8 cellular contexts compared by ENCODE assay signal in genomic region chr6:11093065-11093590, GRCh38. TPM values are rescaled to one million over a fixed set of nuclear protein-coding genes. Genes with fewer than 3 reads are reported as not detected.
A peak's percentile ranks its signal among the peaks of the same experiment; 100 is the strongest.
DNase-seq lines count a peak whose midpoint lies in the region; ATAC-seq and TF ChIP-seq lines count a peak whose summit lies in the region.

No MANE protein-coding gene starts in this region.

- H3K4me1 Mint-ChIP-seq in stimulated activated naive CD8-positive, alpha-beta T cell treated with anti-CD3 and anti-CD28 coated beads, Interleukin-15, amount 100 ng/mL, for 72 hours, result peaks cover 28% of the 10 kb centered on the region

- peak overlapping the region; percentile 94 to 99 for H3K4me3 Mint-ChIP-seq in stimulated activated naive CD8-positive, alpha-beta T cell treated with anti-CD3 and anti-CD28 coated beads, Interleukin-15, amount 100 ng/mL, for 72 hours

- 0 to 1% methylated on average over 10 to 23 of the region's 23 CpGs for WGBS in body of pancreas, 2 donors

- H3K4me1 ChIP-seq in body of pancreas, result peaks cover 23% of the 10 kb centered on the region

- H3K9me3 ChIP-seq in body of pancreas, result no peaks in the 10 kb centered on the region

- TF ChIP-seq CTCF in body of pancreas (IDR thresholded peaks at IDR 0.05) (no peak), kidney epithelial cell (IDR thresholded peaks at IDR 0.05; ENCODE audit: insufficient read depth, low read length, poor library complexity, severe bottlenecking) (no peak)

- H3K4me3 ChIP-seq in body of pancreas (peak overlapping the region in 1 of 2 donors; percentile 95), kidney epithelial cell (ENCODE audit: low read depth, low read length) (peak overlapping the region; percentile 99)

- intact Hi-C loops in body of pancreas (cut with DNase I), result no loop called here

- no peaks in the 10 kb centered on the region for H3K9me3 Mint-ChIP-seq in stimulated activated naive CD8-positive, alpha-beta T cell treated with anti-CD3 and anti-CD28 coated beads, Interleukin-15, amount 100 ng/mL, for 72 hours

- TF ChIP-seq POLR2A in body of pancreas (IDR thresholded peaks at IDR 0.05), result no peak

- ATAC-seq in GM18499 (IDR thresholded peaks at IDR 0.05; ENCODE audit: insufficient read depth, unreplicated experiment) (peak; percentile 24), HG02763 (IDR thresholded peaks at IDR 0.05; ENCODE audit: unreplicated experiment) (peak; percentile 31), body of pancreas (peak; percentile 25)
- peak; percentile 47 for ATAC-seq in stimulated activated naive CD8-positive, alpha-beta T cell treated with anti-CD3 and anti-CD28 coated beads, Interleukin-15, amount 100 ng/mL, for 72 hours

- H3K27ac Mint-ChIP-seq in stimulated activated naive CD8-positive, alpha-beta T cell treated with anti-CD3 and anti-CD28 coated beads, Interleukin-15, amount 100 ng/mL, for 72 hours, result peak overlapping the region; percentile 97 to 99

- H3K27ac ChIP-seq in body of pancreas, result peak overlapping the region; percentile 93 to 95 (median 94)

- H3K36me3 ChIP-seq in body of pancreas (replicated peaks in 1 of 2; ENCODE audit: insufficient read depth in 1 of 2, low read depth in 2 of 2) (no peaks in the 10 kb centered on the region), kidney epithelial cell (ENCODE audit: control insufficient read depth, insufficient read depth, low read length) (no peaks in the 10 kb centered on the region)

- no peaks in the 10 kb centered on the region for H3K27me3 Mint-ChIP-seq in stimulated activated naive CD8-positive, alpha-beta T cell treated with anti-CD3 and anti-CD28 coated beads, Interleukin-15, amount 100 ng/mL, for 72 hours

- H3K27me3 ChIP-seq in body of pancreas (no peaks in the 10 kb centered on the region), kidney epithelial cell (ENCODE audit: control insufficient read depth, insufficient read depth, low read length) (no peaks in the 10 kb centered on the region)

- peak; percentile 37 for DNase-seq in AG08395 (ENCODE audit: low spot score)
- DNase-seq in NCI-H2029 (lab: John Stamatoyannopoulos, UW), result peak; percentile 30
- DNase-seq in body of pancreas, result peak in 1 of 4 donors; percentile 60
- no peak for DNase-seq in kidney epithelial cell (ENCODE audit: low read depth)
- DNase-seq in stimulated activated naive CD8-positive, alpha-beta T cell treated with anti-CD3 and anti-CD28 coated beads, Interleukin-15, amount 100 ng/mL, for 72 hours, result peak in 1 of 2 donors; percentile 54
- no peak for DNase-seq in DMS153 treated with DMSO at 0.1 percent for 48 hours (lab: John Stamatoyannopoulos, UW; ENCODE audit: unreplicated experiment)

RNA-seq across cellular contexts. Expression of gene SMIM13, which starts 0.5 kb away (rescaled TPM):
- 1 to 10 TPM; 4.4 to 5.6 TPM for total RNA-seq in body of pancreas
- 15.6 and 18.5 TPM in 2 replicates for total RNA-seq in kidney epithelial cell

RNA-seq across cellular contexts. Expression of gene ERVFRD-1, which starts 18.4 kb away (rescaled TPM):
- total RNA-seq in body of pancreas, result not detected
- total RNA-seq in kidney epithelial cell, result not detected in 2 replicates

RNA-seq across cellular contexts. Expression of gene ELOVL2, which starts 49.0 kb away (rescaled TPM):
- 1 to 10 TPM; 2.9 to 3.0 TPM for total RNA-seq in body of pancreas
- total RNA-seq in kidney epithelial cell, result 0.27 and 0.84 TPM in 2 replicates

Comparison
In these comparisons a context has a peak if more than half of its experiments do, and no peak if none do; other contexts are left out.
1. DNase-seq: peak in AG08395 (single experiment) and NCI-H2029 (single experiment); none in kidney epithelial cell (single experiment) and DMS153 treated with DMSO at 0.1 percent for 48 hours (single experiment).
2. Peak in every context shown above with its lines, with median percentiles within 50 percentile points of each other: ATAC-seq.